12 cellular contexts compared by ENCODE assay signal in genomic region chr4:139768913-139769312, GRCh38.
A peak's percentile ranks its signal among the peaks of the same experiment; 100 is the strongest.
DNase-seq lines count a peak whose midpoint lies in the region; ATAC-seq and TF ChIP-seq lines count a peak whose summit lies in the region.
"Had no signal": no experiment of that assay in that cellular context is flagged by ENCODE, and none has a peak within 500 bp of the region (broad histone marks: within the 10 kb centered on the region; RNA-seq: fewer than 3 reads in every experiment).

No MANE protein-coding gene starts in this region.

- H3K27ac ChIP-seq in right atrium auricular region (no peak overlapping the region), OCI-LY3 (ENCODE audit: low read length) (no peak overlapping the region), foreskin keratinocyte (no peak overlapping the region), transverse colon (no peak overlapping the region)
- H3K27ac ChIP-seq: PC-9, VCaP had no signal

- no peak overlapping the region for H3K4me2 ChIP-seq in OCI-LY3 (ENCODE audit: low read length)
- H3K4me2 ChIP-seq: PC-9 had no signal

- 78 to 89% methylated on average over 1 to 4 of the region's 4 CpGs for WGBS in transverse colon (ENCODE audit: low coverage in 1 of 2), 2 donors

- no peak overlapping the region for H3K4me3 Mint-ChIP-seq in type B pancreatic cell
- H3K4me3 Mint-ChIP-seq: B cell had no signal

- peak overlapping the region; percentile 34 for H3K27ac Mint-ChIP-seq in type B pancreatic cell
- H3K27ac Mint-ChIP-seq: B cell had no signal

- peak; percentile 38 for DNase-seq in right atrium auricular region (ENCODE audit: low spot score)
- no peak for DNase-seq in left cardiac atrium
- DNase-seq in foreskin keratinocyte: peak in 1 of 2 donors; percentile 6
- DNase-seq in type B pancreatic cell (ENCODE audit: extremely low spot score, unreplicated experiment): no peak
- DNase-seq in transverse colon: no peak
- DNase-seq: Karpas-422, PC-9 had no signal

- H3K36me3 Mint-ChIP-seq in type B pancreatic cell: peaks cover 4% of the 10 kb centered on the region

- no peaks in the 10 kb centered on the region for H3K9me3 Mint-ChIP-seq in type B pancreatic cell

- no peaks in the 10 kb centered on the region for H4K20me1 ChIP-seq in OCI-LY3 (ENCODE audit: insufficient read depth, low read length)

- H3K4me1 ChIP-seq in right atrium auricular region (peaks cover 0 to 31% of the 10 kb centered on the region in 2 donors), OCI-LY3 (ENCODE audit: low read length) (peaks cover 30% of the 10 kb centered on the region), foreskin keratinocyte (no peaks in the 10 kb centered on the region), transverse colon (peaks cover 3 to 15% (median 5%) of the 10 kb centered on the region in 4 donors)

- no peak overlapping the region for H3K9ac ChIP-seq in OCI-LY3 (ENCODE audit: low read length)

- H3K27me3 ChIP-seq in right atrium auricular region (no peaks in the 10 kb centered on the region), OCI-LY3 (ENCODE audit: low read depth, low read length) (peaks cover 45% of the 10 kb centered on the region), foreskin keratinocyte (peaks cover 9% of the 10 kb centered on the region), transverse colon (no peaks in the 10 kb centered on the region)

- no peaks in the 10 kb centered on the region for H3K9me3 ChIP-seq in right atrium auricular region
- H3K9me3 ChIP-seq in OCI-LY3 (ENCODE audit: insufficient read depth, low read length): no peaks in the 10 kb centered on the region
- H3K9me3 ChIP-seq in transverse colon: no peaks in the 10 kb centered on the region

- H3K4me3 ChIP-seq in right atrium auricular region (no peak overlapping the region), OCI-LY3 (ENCODE audit: low read length) (no peak overlapping the region), transverse colon (no peak overlapping the region)
- H3K4me3 ChIP-seq: PC-9 had no signal

- H3K4me1 Mint-ChIP-seq in type B pancreatic cell (ENCODE audit: unreplicated experiment): peaks cover 18% of the 10 kb centered on the region

- TF ChIP-seq EP300 in transverse colon (IDR thresholded peaks at IDR 0.05; ENCODE audit: low read depth): no peak

- no peak overlapping the region for H2AFZ ChIP-seq in OCI-LY3 (ENCODE audit: low read depth, low read length)
- H2AFZ ChIP-seq: PC-9 had no signal

- in situ Hi-C loops in transverse colon (cut with MboI; ENCODE audit: low pct_ligation_motif_present in 1 of 4, low pct_unique_long_range_greater_than_20kb in 1 of 4, low sequenced_read_pairs in 3 of 4): no loop called here

- TF ChIP-seq CTCF in right atrium auricular region (IDR thresholded peaks at IDR 0.05): no peak
- peak; percentile 31 for TF ChIP-seq CTCF in OCI-LY3 (IDR thresholded peaks at IDR 0.05; ENCODE audit: low read depth, low read length)
- TF ChIP-seq CTCF in foreskin keratinocyte (conservative IDR thresholded peaks at IDR 0.05): peak; percentile 48
- peak; percentile 50 for TF ChIP-seq CTCF in type B pancreatic cell (conservative IDR thresholded peaks at IDR 0.05)
- peak in 1 of 5 experiments; percentile 22 for TF ChIP-seq CTCF in transverse colon (IDR thresholded peaks at IDR 0.05)

- intact Hi-C loops in left cardiac atrium (cut with DNase I): no loop called here
- intact Hi-C loops in transverse colon (cut with DNase I; ENCODE audit: low total_unique reads): no loop called here

- no peak for TF ChIP-seq POLR2A in transverse colon (IDR thresholded peaks at IDR 0.05)

- H3K36me3 ChIP-seq in right atrium auricular region (no peaks in the 10 kb centered on the region), OCI-LY3 (replicated peaks; ENCODE audit: low read depth, low read length) (no peaks in the 10 kb centered on the region), transverse colon (no peaks in the 10 kb centered on the region)

- ATAC-seq in left cardiac atrium (no peak), foreskin keratinocyte (peak; percentile 38), HG03378 (IDR thresholded peaks at IDR 0.05; ENCODE audit: unreplicated experiment) (no peak), HG03354 (IDR thresholded peaks at IDR 0.05; ENCODE audit: poor library complexity, severe bottlenecking, unreplicated experiment) (no peak)

- H3K27me3 Mint-ChIP-seq in type B pancreatic cell: no peaks in the 10 kb centered on the region
- H3K27me3 Mint-ChIP-seq: B cell had no signal

- H3K79me2 ChIP-seq in OCI-LY3 (ENCODE audit: low read length): no peaks in the 10 kb centered on the region

Comparison
In these comparisons a context has a peak if more than half of its experiments do, and no peak if none do; other contexts are left out.
1. CTCF ChIP-seq: peak in OCI-LY3 (single experiment), foreskin keratinocyte (single experiment) and type B pancreatic cell (single experiment); none in right atrium auricular region (0 of 2).